Comparison of ENCODE assay signal across 16 cellular contexts in the genomic region with DNA sequence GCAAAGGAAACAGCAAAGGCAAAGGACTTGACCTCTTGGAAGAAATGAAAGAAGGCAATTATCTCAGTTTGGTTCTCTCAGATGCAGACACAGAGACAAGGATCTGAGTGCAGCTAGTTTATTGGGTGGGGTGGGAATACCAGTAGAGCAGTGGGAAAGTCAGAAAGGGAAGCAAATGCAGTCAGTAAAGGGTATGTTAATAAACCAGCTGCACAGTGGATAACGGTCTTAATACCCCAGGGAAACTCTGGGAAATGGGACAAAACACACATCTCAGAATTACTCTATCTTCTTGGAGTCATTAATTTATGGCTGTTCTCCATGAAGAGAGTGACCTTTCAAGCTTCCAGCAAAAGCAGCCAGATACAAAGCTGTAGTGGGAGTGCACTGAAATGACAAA.
DNase-seq lines count a peak whose midpoint lies in the region; ATAC-seq and TF ChIP-seq lines count a peak whose summit lies in the region.
"Had no signal": no experiment of that assay in that cellular context is flagged by ENCODE, and none has a peak within 500 bp of the region (broad histone marks: within the 10 kb centered on the region; RNA-seq: fewer than 3 reads in every experiment).

No MANE protein-coding gene starts in this region.

- H3K27ac ChIP-seq in WERI-Rb-1 (peak overlapping the region; percentile 33), heart left ventricle (peak overlapping the region in 2 of 12 donors; percentile 29 to 37), right cardiac atrium (ENCODE audit: low read length) (no peak overlapping the region), aorta (ENCODE audit: low read depth in 1 of 2, low read length in 2 of 2) (no peak overlapping the region)
- H3K27ac ChIP-seq: GM23248, HL-60 had no signal

- H3K9me3 ChIP-seq in WERI-Rb-1 (ENCODE audit: severe bottlenecking) (no peaks in the 10 kb centered on the region), heart left ventricle (no peaks in the 10 kb centered on the region), right cardiac atrium (ENCODE audit: control insufficient read depth, low read length) (no peaks in the 10 kb centered on the region), aorta (ENCODE audit: control insufficient read depth, low read length) (no peaks in the 10 kb centered on the region)
- H3K9me3 ChIP-seq: BE2C had no signal

- no peak overlapping the region for H3K4me3 ChIP-seq in WERI-Rb-1 (ENCODE audit: low read depth, low read length)
- no peak overlapping the region for H3K4me3 ChIP-seq in heart left ventricle
- no peak overlapping the region for H3K4me3 ChIP-seq in right cardiac atrium (ENCODE audit: low read length)
- no peak overlapping the region for H3K4me3 ChIP-seq in aorta (ENCODE audit: low read length in 2 of 2)
- H3K4me3 ChIP-seq: GM23248 had no signal

- H3K36me3 ChIP-seq in WERI-Rb-1 (no peaks in the 10 kb centered on the region), heart left ventricle (no peaks in the 10 kb centered on the region), aorta (ENCODE audit: control insufficient read depth in 1 of 2, insufficient read depth in 2 of 2, low read length in 1 of 2) (no peaks in the 10 kb centered on the region)
- H3K36me3 ChIP-seq: BE2C had no signal

- POLR2A ChIA-PET in GM10248 (lab: Yijun Ruan, JAX), result no interaction called here

- DNase-seq in WERI-Rb-1 (no peak), heart left ventricle (peak in 1 of 5 donors; percentile 5), right cardiac atrium (no peak), aorta (no peak), GM10248 (ENCODE audit: extremely low spot score) (no peak), medulla oblongata (ENCODE audit: extremely low spot score) (no peak)
- no peak for DNase-seq in activated CD4-positive, alpha-beta T cell treated with anti-CD3 and anti-CD28 coated beads, Interleukin-2, amount 50 U/mL, for 1 hour
- DNase-seq: BE2C; CD8-positive, alpha-beta T cell; COR-L47; DMS153; DMS79 treated with DMSO at 0.1 percent for 48 hours; EL; GM23248 had no signal

- no peaks in the 10 kb centered on the region for H3K4me1 ChIP-seq in heart left ventricle
- H3K4me1 ChIP-seq in right cardiac atrium (ENCODE audit: control insufficient read depth, insufficient read depth, low read length), result no peaks in the 10 kb centered on the region
- H3K4me1 ChIP-seq in aorta (ENCODE audit: control insufficient read depth in 1 of 2, insufficient read depth in 2 of 2, low read length in 2 of 2), result no peaks in the 10 kb centered on the region
- H3K4me1 ChIP-seq: BE2C had no signal

- H3K27me3 ChIP-seq in WERI-Rb-1 (ENCODE audit: insufficient read depth, low read depth, severe bottlenecking) (no peaks in the 10 kb centered on the region), heart left ventricle (peaks cover 0 to 23% (median 0%) of the 10 kb centered on the region in 9 donors), right cardiac atrium (ENCODE audit: control insufficient read depth, insufficient read depth) (no peaks in the 10 kb centered on the region), aorta (ENCODE audit: control insufficient read depth in 1 of 2, insufficient read depth in 2 of 2, low read length in 1 of 2) (no peaks in the 10 kb centered on the region)
- H3K27me3 ChIP-seq: BE2C had no signal

- WGBS in heart left ventricle, 4 donors, result 25 to 53% (median 46%) methylated on average over 1 of the region's 1 CpG
- WGBS in right cardiac atrium, result 41% methylated on average over 1 of the region's 1 CpG
- WGBS in aorta, 2 donors, result 3 to 14% methylated on average over 1 of the region's 1 CpG

- ATAC-seq in heart left ventricle (peak in 3 of 4 donors; percentile 45 to 63 (median 54)), right cardiac atrium (peak; percentile 67 to 69), aorta (ENCODE audit: low FRiP score) (peak; percentile 50)
- ATAC-seq: CD8-positive, alpha-beta T cell; HCT116 had no signal

- TF ChIP-seq CTCF in WERI-Rb-1 (IDR thresholded peaks at IDR 0.05; ENCODE audit: low read depth, low read length) (no peak), heart left ventricle (IDR thresholded peaks at IDR 0.05) (no peak), GM10248 (IDR thresholded peaks at IDR 0.05; ENCODE audit: control extremely low read depth, extremely low read depth, low read depth, missing control alignments) (no peak)

- CTCF ChIA-PET in GM10248 (lab: Yijun Ruan, JAX), result interaction anchor here (1.4 kb wide), 1 partner anchor 19 kb away, joined by 4 read pairs; no protein-coding TSS in a partner anchor

- no peak for TF ChIP-seq POLR2A in heart left ventricle (IDR thresholded peaks at IDR 0.05)

- intact Hi-C loops in heart left ventricle (cut with DNase I), result no loop called here
- intact Hi-C loops in right cardiac atrium (cut with DNase I), result no loop called here
- intact Hi-C loops in aorta (cut with DNase I), result no loop called here
